Comparison of ENCODE assay signal across 25 cellular contexts in genomic region chr12:49877066-49877465, GRCh38. TPM values are rescaled to one million over a fixed set of nuclear protein-coding genes. Genes with fewer than 3 reads are reported as not detected.
"Had no signal": no experiment of that assay in that cellular context is flagged by ENCODE, and none has a peak within 500 bp of the region (broad histone marks: within the 10 kb centered on the region; RNA-seq: fewer than 3 reads in every experiment).

No MANE protein-coding gene starts in this region.

- H3K9me3 ChIP-seq: esophagus squamous epithelium, gastrocnemius medialis, heart right ventricle, lower lobe of right lung, tibial artery had no signal

- ATAC-seq: activated CD8-positive, alpha-beta memory T cell treated with anti-CD3 and anti-CD28 coated beads, Interleukin-2, amount 10 ng/mL, durations not matched to agents 7 days and 5 days; activated CD8-positive, alpha-beta T cell treated with anti-CD3 and anti-CD28 coated beads for 36 hours; activated T-helper 17 cell treated with anti-CD3 and anti-CD28 coated beads, Interleukin-2, amount 50 U/mL, for 72 hours; gastrocnemius medialis; heart right ventricle; lower lobe of right lung; naive thymus-derived CD8-positive, alpha-beta T cell; stimulated activated naive CD8-positive, alpha-beta T cell treated with anti-CD3 and anti-CD28 coated beads, Interleukin-15, Interleukin-2, amounts not matched to agents 100 U/mL and 50 U/mL, for 24 hours had no signal

- H2AFZ ChIP-seq: neural progenitor cell had no signal

- H3K36me3 Mint-ChIP-seq: activated CD8-positive, alpha-beta memory T cell treated with anti-CD3 and anti-CD28 coated beads, Interleukin-2, amount 10 ng/mL, durations not matched to agents 7 days and 5 days; activated naive CD8-positive, alpha-beta T cell treated with anti-CD3 and anti-CD28 coated beads for 36 hours; naive thymus-derived CD8-positive, alpha-beta T cell; neural progenitor cell had no signal

- H3K27me3 ChIP-seq: gastrocnemius medialis, neural progenitor cell had no signal

- H3K4me3 Mint-ChIP-seq: activated CD4-positive, alpha-beta T cell treated with anti-CD3 and anti-CD28 coated beads, Interleukin-2, amount 10 ng/mL, durations not matched to agents 24 days and 14 days; activated CD8-positive, alpha-beta memory T cell treated with anti-CD3 and anti-CD28 coated beads, Interleukin-2, amount 10 ng/mL, durations not matched to agents 7 days and 5 days; activated CD8-positive, alpha-beta T cell treated with anti-CD3 and anti-CD28 coated beads for 36 hours; activated naive CD8-positive, alpha-beta T cell treated with anti-CD3 and anti-CD28 coated beads for 36 hours; activated T-helper 17 cell treated with anti-CD3 and anti-CD28 coated beads, Interleukin-2, amount 50 U/mL, for 72 hours; naive thymus-derived CD8-positive, alpha-beta T cell; T-helper 1 cell treated with Interleukin-12 subunit alpha and Interleukin-12 subunit beta and Interleukin-4 antibody, amounts not matched to agents 30 μg/mL and 1 μg/mL, for 36 hours had no signal

- H3K4me3 ChIP-seq: esophagus squamous epithelium, gastrocnemius medialis, heart right ventricle, lower lobe of right lung, neural progenitor cell, tibial artery had no signal

- H3K9ac ChIP-seq: neural progenitor cell had no signal

- DNase-seq: activated CD4-positive, alpha-beta T cell treated with anti-CD3 and anti-CD28 coated beads, Interleukin-2, amount 10 ng/mL, durations not matched to agents 24 days and 14 days; activated CD8-positive, alpha-beta memory T cell treated with anti-CD3 and anti-CD28 coated beads, Interleukin-2, amount 10 ng/mL, durations not matched to agents 7 days and 5 days; activated CD8-positive, alpha-beta T cell treated with anti-CD3 and anti-CD28 coated beads for 36 hours; activated naive CD4-positive, alpha-beta T cell treated with Interleukin-2 at 50 U/mL for 16 hours; activated naive CD8-positive, alpha-beta T cell treated with anti-CD3 and anti-CD28 coated beads for 36 hours; activated T-cell treated with anti-CD3 and anti-CD28 coated beads, Interleukin-2, amount 50 U/mL, for 1 hour; amygdala; dermis blood vessel endothelial cell; effector memory CD4-positive, alpha-beta T cell; esophagus squamous epithelium; gastrocnemius medialis; heart right ventricle; kidney; lower lobe of right lung; naive thymus-derived CD8-positive, alpha-beta T cell; retina; stimulated activated CD4-positive, alpha-beta T cell treated with anti-CD3 and anti-CD28 coated beads, Interleukin-4, amount 100 ng/mL, for 24 hours; stimulated activated naive CD8-positive, alpha-beta T cell treated with anti-CD3 and anti-CD28 coated beads, Interleukin-15, Interleukin-2, amounts not matched to agents 100 U/mL and 50 U/mL, for 24 hours; T1000; tibial artery had no signal

- H3K4me2 ChIP-seq: neural progenitor cell had no signal

- H3K27me3 Mint-ChIP-seq: activated CD8-positive, alpha-beta memory T cell treated with anti-CD3 and anti-CD28 coated beads, Interleukin-2, amount 10 ng/mL, durations not matched to agents 7 days and 5 days; activated CD8-positive, alpha-beta T cell treated with anti-CD3 and anti-CD28 coated beads for 36 hours; activated naive CD8-positive, alpha-beta T cell treated with anti-CD3 and anti-CD28 coated beads for 36 hours; activated T-helper 17 cell treated with anti-CD3 and anti-CD28 coated beads, Interleukin-2, amount 50 U/mL, for 72 hours; naive thymus-derived CD8-positive, alpha-beta T cell; progenitor cell of endocrine pancreas had no signal

- H3K4me1 ChIP-seq: gastrocnemius medialis, tibial artery had no signal

- H3K36me3 ChIP-seq: esophagus squamous epithelium, gastrocnemius medialis, heart right ventricle, lower lobe of right lung, neural progenitor cell, tibial artery had no signal

- H3K27ac ChIP-seq: esophagus squamous epithelium, gastrocnemius medialis, heart right ventricle, lower lobe of right lung, neural progenitor cell, tibial artery had no signal

- H3K4me1 Mint-ChIP-seq: activated CD4-positive, alpha-beta T cell treated with anti-CD3 and anti-CD28 coated beads, Interleukin-2, amount 10 ng/mL, durations not matched to agents 24 days and 14 days; activated CD8-positive, alpha-beta memory T cell treated with anti-CD3 and anti-CD28 coated beads, Interleukin-2, amount 10 ng/mL, durations not matched to agents 7 days and 5 days; activated naive CD8-positive, alpha-beta T cell treated with anti-CD3 and anti-CD28 coated beads for 36 hours had no signal

- H3K27ac Mint-ChIP-seq: activated CD4-positive, alpha-beta T cell treated with anti-CD3 and anti-CD28 coated beads, Interleukin-2, amount 10 ng/mL, durations not matched to agents 24 days and 14 days; activated CD8-positive, alpha-beta memory T cell treated with anti-CD3 and anti-CD28 coated beads, Interleukin-2, amount 10 ng/mL, durations not matched to agents 7 days and 5 days; activated CD8-positive, alpha-beta T cell treated with anti-CD3 and anti-CD28 coated beads for 36 hours; activated naive CD8-positive, alpha-beta T cell treated with anti-CD3 and anti-CD28 coated beads for 36 hours; activated T-helper 17 cell treated with anti-CD3 and anti-CD28 coated beads, Interleukin-2, amount 50 U/mL, for 72 hours; naive thymus-derived CD8-positive, alpha-beta T cell; neural progenitor cell; progenitor cell of endocrine pancreas; T-helper 1 cell treated with Interleukin-12 subunit alpha and Interleukin-12 subunit beta and Interleukin-4 antibody, amounts not matched to agents 30 μg/mL and 1 μg/mL, for 36 hours had no signal

RNA-seq across cellular contexts. Expression of gene FAIM2, which starts 26.6 kb away (rescaled TPM):
- total RNA-seq: dermis blood vessel endothelial cell; endothelial cell of umbilical vein; naive thymus-derived CD8-positive, alpha-beta T cell; progenitor cell of endocrine pancreas had no signal
